ENCODE assay signal across 1 cellular context in genomic region chr16:72677662-72678447, GRCh38.
TF ChIP-seq lines count a peak whose summit lies in the region.

No MANE protein-coding gene starts in this region.

TF ChIP-seq in HepG2, 621 proteins besides CTCF, POLR2A, EP300 and RAD21 (continued from another document and continues in another):
- TF ChIP-seq HOMEZ (CRISPR knock-in tag; IDR thresholded peaks at IDR 0.05; ENCODE audit: low read depth) = 0 out of 2 replicates have a peak, but pooled peaks have one; percentile 36
- no peak for TF ChIP-seq AGO2 (optimal IDR thresholded peaks at IDR 0.05; ENCODE audit: low read depth, low read length)
- TF ChIP-seq TERF1 (CRISPR knock-in tag; IDR thresholded peaks at IDR 0.05) = no peak
- no peak for TF ChIP-seq SRY (CRISPR knock-in tag; IDR thresholded peaks at IDR 0.05)
- TF ChIP-seq AGO1 (IDR thresholded peaks at IDR 0.05; ENCODE audit: low read depth, low read length, poor library complexity, severe bottlenecking) = no peak
- no peak for TF ChIP-seq CBX5 (CRISPR knock-in tag; IDR thresholded peaks at IDR 0.05; ENCODE audit: borderline replicate concordance)
- no peak for TF ChIP-seq SPEN (CRISPR knock-in tag; IDR thresholded peaks at IDR 0.05; ENCODE audit: low read depth)
- TF ChIP-seq AHDC1 (CRISPR knock-in tag; IDR thresholded peaks at IDR 0.05; ENCODE audit: borderline replicate concordance) = peak; percentile 38; the same call in 1 of the 2 replicates
- TF ChIP-seq ZBTB25 (CRISPR knock-in tag; IDR thresholded peaks at IDR 0.05) = 0 out of 2 replicates have a peak, but pooled peaks have one; percentile 41
- TF ChIP-seq THAP9 (CRISPR knock-in tag; IDR thresholded peaks at IDR 0.05; ENCODE audit: borderline replicate concordance) = no peak
- TF ChIP-seq ZNF12 (CRISPR knock-in tag; IDR thresholded peaks at IDR 0.05) = peak; percentile 91
- 0 out of 2 replicates have a peak, but pooled peaks have one; percentile 22 for TF ChIP-seq LCORL (IDR thresholded peaks at IDR 0.05)
- TF ChIP-seq LCORL (CRISPR knock-in tag; IDR thresholded peaks at IDR 0.05) = no peak
- TF ChIP-seq FOXA1 (IDR thresholded peaks at IDR 0.05) = peak; percentile 88
- TF ChIP-seq FOXA1 (CRISPR knock-in tag; IDR thresholded peaks at IDR 0.05) = peak; percentile 95
- TF ChIP-seq MIER3 (CRISPR knock-in tag; IDR thresholded peaks at IDR 0.05; ENCODE audit: borderline replicate concordance) = peak; percentile 38; the same call in 1 of the 2 replicates
- TF ChIP-seq ZBTB2 (CRISPR knock-in tag; IDR thresholded peaks at IDR 0.05; ENCODE audit: low read depth) = no peak
- peak; percentile 73 for TF ChIP-seq MAFF (IDR thresholded peaks at IDR 0.05; ENCODE audit: low read depth, low read length)
- TF ChIP-seq ZNF782 (CRISPR knock-in tag; IDR thresholded peaks at IDR 0.05; ENCODE audit: borderline replicate concordance) = no peak
- peak in 1 of 2 experiments; percentile 76; a peak in 1 of 4 replicates for TF ChIP-seq KLF16 (CRISPR knock-in tag; IDR thresholded peaks at IDR 0.05)
- no peak for TF ChIP-seq ZNF790 (CRISPR knock-in tag; IDR thresholded peaks at IDR 0.05; ENCODE audit: borderline replicate concordance)
- no peak for TF ChIP-seq XRCC5 (optimal IDR thresholded peaks at IDR 0.05; ENCODE audit: low read length)
- TF ChIP-seq ZNF446 (CRISPR knock-in tag; IDR thresholded peaks at IDR 0.05) = no peak
- TF ChIP-seq THAP11 (CRISPR knock-in tag; IDR thresholded peaks at IDR 0.05) = peak; percentile 53; the same call in 1 of the 2 replicates
- TF ChIP-seq ZNF3 (CRISPR knock-in tag; IDR thresholded peaks at IDR 0.05) = peak; percentile 61; the same call in 1 of the 2 replicates
- TF ChIP-seq DMAP1 (CRISPR knock-in tag; IDR thresholded peaks at IDR 0.05) = 0 out of 2 replicates have a peak, but pooled peaks have one; percentile 24
- TF ChIP-seq ZFAT (CRISPR knock-in tag; conservative IDR thresholded peaks at IDR 0.05) = no peak
- peak; percentile 82 for TF ChIP-seq BCL6 (CRISPR knock-in tag; IDR thresholded peaks at IDR 0.05)
- peak; percentile 47; the same call in 1 of the 2 replicates for TF ChIP-seq JUNB (CRISPR knock-in tag; IDR thresholded peaks at IDR 0.05; ENCODE audit: borderline replicate concordance)
- TF ChIP-seq ZNF205 (CRISPR knock-in tag; IDR thresholded peaks at IDR 0.05) = no peak
- no peak for TF ChIP-seq ZNF256 (CRISPR knock-in tag; conservative IDR thresholded peaks at IDR 0.05)
- TF ChIP-seq ZMAT5 (CRISPR knock-in tag; IDR thresholded peaks at IDR 0.05; ENCODE audit: borderline replicate concordance, low read depth) = no peak
- TF ChIP-seq ZNF788 (CRISPR knock-in tag; IDR thresholded peaks at IDR 0.05; ENCODE audit: borderline replicate concordance) = no peak
- peak; percentile 85; the same call in 1 of the 2 replicates for TF ChIP-seq TBX3 (IDR thresholded peaks at IDR 0.05; ENCODE audit: borderline replicate concordance)
- no peak for TF ChIP-seq ZNF841 (CRISPR knock-in tag; IDR thresholded peaks at IDR 0.05; ENCODE audit: borderline replicate concordance)
- TF ChIP-seq ZNF468 (CRISPR knock-in tag; IDR thresholded peaks at IDR 0.05) = no peak
- TF ChIP-seq SYNCRIP (IDR thresholded peaks at IDR 0.05; ENCODE audit: insufficient read depth, low read depth, low read length) = no peak
- no peak for TF ChIP-seq ZSCAN22 (CRISPR knock-in tag; IDR thresholded peaks at IDR 0.05)
- TF ChIP-seq BHLHE40 (IDR thresholded peaks at IDR 0.05; ENCODE audit: low read length) = peak; percentile 79
- no peak for TF ChIP-seq SP4 (CRISPR knock-in tag; IDR thresholded peaks at IDR 0.05)
- TF ChIP-seq KMT2A (CRISPR knock-in tag; IDR thresholded peaks at IDR 0.05) = no peak
- TF ChIP-seq HDAC2 (CRISPR knock-in tag; IDR thresholded peaks at IDR 0.05) = peak; percentile 52; the same call in 1 of the 2 replicates
- TF ChIP-seq CREB1 (IDR thresholded peaks at IDR 0.05) = peak; percentile 73
- peak; percentile 69 for TF ChIP-seq CREB1 (CRISPR knock-in tag; IDR thresholded peaks at IDR 0.05)
- TF ChIP-seq FOXP1 (IDR thresholded peaks at IDR 0.05) = peak; percentile 80
- peak; percentile 82 for TF ChIP-seq FOXP1 (CRISPR knock-in tag; IDR thresholded peaks at IDR 0.05)
- no peak for TF ChIP-seq TEF (CRISPR knock-in tag; IDR thresholded peaks at IDR 0.05)
- TF ChIP-seq PRDM15 (CRISPR knock-in tag; IDR thresholded peaks at IDR 0.05) = no peak
- TF ChIP-seq HIVEP1 (CRISPR knock-in tag; IDR thresholded peaks at IDR 0.05) = no peak
